11 cellular contexts compared by ENCODE assay signal in genomic region chr4:25123236-25123635, GRCh38.
DNase-seq lines count a peak whose midpoint lies in the region; ATAC-seq lines count a peak whose summit lies in the region.
"Had no signal": no experiment of that assay in that cellular context is flagged by ENCODE, and none has a peak within 500 bp of the region (broad histone marks: within the 10 kb centered on the region; RNA-seq: fewer than 3 reads in every experiment).

No MANE protein-coding gene starts in this region.

- ATAC-seq in GM18502 (IDR thresholded peaks at IDR 0.05; ENCODE audit: poor library complexity, unreplicated experiment): peak; percentile 99
- ATAC-seq in GM19043 (IDR thresholded peaks at IDR 0.05; ENCODE audit: low read depth, unreplicated experiment): peak; percentile 93
- peak; percentile 99 for ATAC-seq in HG02642 (IDR thresholded peaks at IDR 0.05; ENCODE audit: poor library complexity, unreplicated experiment)
- peak; percentile 95 for ATAC-seq in HG03439 (IDR thresholded peaks at IDR 0.05; ENCODE audit: unreplicated experiment)

- no peak for DNase-seq in activated gamma-delta T cell treated with Interleukin-2 at 50 U/mL for 16 hours
- DNase-seq in SKM-1 (lab: John Stamatoyannopoulos, UW; ENCODE audit: unreplicated experiment): no peak
- no peak for DNase-seq in stimulated activated CD4-positive, alpha-beta T cell treated with anti-CD3 and anti-CD28 coated beads, Interleukin-4, amount 100 ng/mL, for 1 hour
- no peak for DNase-seq in SIG-M5 treated with dmso at 0.1 percent for 504 hours (lab: John Stamatoyannopoulos, UW; ENCODE audit: unreplicated experiment)
- DNase-seq: endodermal cell; NCI-H2107; stimulated activated naive CD4-positive, alpha-beta T cell treated with Interleukin-2 at 50 U/mL for 16 hours had no signal
